Comparison of ENCODE assay signal across 8 cellular contexts in genomic region chr22:26479043-26479791, GRCh38. TPM values are rescaled to one million over a fixed set of nuclear protein-coding genes. Genes with fewer than 3 reads are reported as not detected.
DNase-seq lines count a peak whose midpoint lies in the region; ATAC-seq and TF ChIP-seq lines count a peak whose summit lies in the region.

No MANE protein-coding gene starts in this region.

- H3K4me3 ChIP-seq in DOHH2 (ENCODE audit: low read length) (peak overlapping the region; percentile 97), SJCRH30 (no peak overlapping the region)

- no peaks in the 10 kb centered on the region for H4K20me1 ChIP-seq in DOHH2 (ENCODE audit: control insufficient read depth, insufficient read depth, low read depth, low read length)

- peak overlapping the region; percentile 48 to 79 (median 64) for H3K27ac Mint-ChIP-seq in brain
- H3K27ac Mint-ChIP-seq in naive thymus-derived CD8-positive, alpha-beta T cell, result peak overlapping the region; percentile 17 to 93 (median 70)

- peak; percentile 78 for DNase-seq in NAMALWA (ENCODE audit: low spot score)
- DNase-seq in naive thymus-derived CD8-positive, alpha-beta T cell, result no peak
- no peak for DNase-seq in Ammon's horn (ENCODE audit: low spot score)
- no peak for DNase-seq in NCI-H2107 treated with DMSO at 0.1 percent for 48 hours (lab: John Stamatoyannopoulos, UW; ENCODE audit: unreplicated experiment)
- no peak for DNase-seq in SJCRH30

- H3K36me3 ChIP-seq in DOHH2 (ENCODE audit: control insufficient read depth, low read length) (peaks cover 83% of the 10 kb centered on the region), SJCRH30 (peaks cover 7% of the 10 kb centered on the region)

- peaks cover 98% of the 10 kb centered on the region for H3K79me2 ChIP-seq in DOHH2 (ENCODE audit: control insufficient read depth, low read length)

- peaks cover 0 to 3% (median 0%) of the 10 kb centered on the region in 5 experiments for H3K9me3 Mint-ChIP-seq in brain
- H3K9me3 Mint-ChIP-seq in naive thymus-derived CD8-positive, alpha-beta T cell, result no peaks in the 10 kb centered on the region

- H3F3A ChIP-seq in DOHH2 (ENCODE audit: control insufficient read depth, insufficient read depth), result peaks cover 29% of the 10 kb centered on the region

- H3K4me1 ChIP-seq in DOHH2 (ENCODE audit: control insufficient read depth, low read length), result peaks cover 68% of the 10 kb centered on the region
- peaks cover 32% of the 10 kb centered on the region for H3K4me1 ChIP-seq in SJCRH30

- H3K27ac ChIP-seq in DOHH2 (ENCODE audit: low read depth, low read length) (peak overlapping the region; percentile 98), SJCRH30 (no peak overlapping the region)

- H3K4me1 Mint-ChIP-seq in brain, result peaks cover 76% of the 10 kb centered on the region
- peaks cover 46 to 70% (median 66%) of the 10 kb centered on the region in 4 donors for H3K4me1 Mint-ChIP-seq in naive thymus-derived CD8-positive, alpha-beta T cell

- no peaks in the 10 kb centered on the region for H3K9me2 ChIP-seq in DOHH2 (replicated peaks; ENCODE audit: control insufficient read depth, low read length)

- H3K36me3 Mint-ChIP-seq in brain, result peaks cover 51% of the 10 kb centered on the region
- H3K36me3 Mint-ChIP-seq in naive thymus-derived CD8-positive, alpha-beta T cell, result peaks cover 10 to 52% (median 14%) of the 10 kb centered on the region in 3 donors

- POLR2A ChIA-PET in naive thymus-derived CD8-positive, alpha-beta T cell (lab: Charles Lee), result interaction anchor here (0.6 to 0.7 kb wide), 2 partner anchors 39 to 81 kb away, joined by 3 to 4 read pairs; no protein-coding TSS in a partner anchor

- TF ChIP-seq CTCF in DOHH2 (IDR thresholded peaks at IDR 0.05; ENCODE audit: low read depth, low read length, poor library complexity, severe bottlenecking) (peak; percentile 36), brain (conservative IDR thresholded peaks at IDR 0.05) (no peak)

- peak overlapping the region; percentile 67 to 98 (median 84) for H3K4me3 Mint-ChIP-seq in brain
- H3K4me3 Mint-ChIP-seq in naive thymus-derived CD8-positive, alpha-beta T cell, result peak overlapping the region; percentile 57 to 93 (median 80)

- peaks cover 13% of the 10 kb centered on the region for H3K27me3 Mint-ChIP-seq in brain
- H3K27me3 Mint-ChIP-seq in naive thymus-derived CD8-positive, alpha-beta T cell, result no peaks in the 10 kb centered on the region

- peak overlapping the region; percentile 98 for H3K4me2 ChIP-seq in DOHH2 (ENCODE audit: low read length)

- H3K27me3 ChIP-seq in DOHH2 (ENCODE audit: control insufficient read depth, low read length) (no peaks in the 10 kb centered on the region), SJCRH30 (no peaks in the 10 kb centered on the region)

- no peak for ATAC-seq in naive thymus-derived CD8-positive, alpha-beta T cell
- ATAC-seq in HG03025 (IDR thresholded peaks at IDR 0.05; ENCODE audit: low FRiP score, unreplicated experiment), result no peak

- no peaks in the 10 kb centered on the region for H3K9me3 ChIP-seq in DOHH2 (ENCODE audit: control insufficient read depth, insufficient read depth, low read length)
- H3K9me3 ChIP-seq in SJCRH30 (replicated peaks), result no peaks in the 10 kb centered on the region

RNA-seq across cellular contexts. Expression of gene HPS4, which starts 4.4 kb away (rescaled TPM):
- polyA plus RNA-seq in brain (ENCODE audit: insufficient read depth, low read depth, low replicate concordance), result 25.0 TPM
- 10 to 100 TPM; 63.9 to 64.3 TPM for total RNA-seq in naive thymus-derived CD8-positive, alpha-beta T cell
- 10 to 100 TPM; 10.5 to 18.4 (median 16.2) TPM for polyA plus RNA-seq in naive thymus-derived CD8-positive, alpha-beta T cell
- 19.9 and 28.1 TPM in 2 replicates for total RNA-seq in SJCRH30 (2014; rRNA removed; shearing (Covaris generic))

RNA-seq across cellular contexts. Expression of gene SRRD, which starts 4.5 kb away (rescaled TPM):
- polyA plus RNA-seq in brain (ENCODE audit: insufficient read depth, low read depth, low replicate concordance), result 17.2 TPM
- total RNA-seq in naive thymus-derived CD8-positive, alpha-beta T cell, result 10 to 100 TPM; 21.4 to 24.6 TPM
- 10 to 100 TPM; 17.1 to 27.0 (median 17.9) TPM for polyA plus RNA-seq in naive thymus-derived CD8-positive, alpha-beta T cell
- 14.4 and 17.8 TPM in 2 replicates for total RNA-seq in SJCRH30 (2014; rRNA removed; shearing (Covaris generic))

RNA-seq across cellular contexts. Expression of gene TFIP11, which starts 33.1 kb away (rescaled TPM):
- polyA plus RNA-seq in brain (ENCODE audit: insufficient read depth, low read depth, low replicate concordance), result 24.2 TPM
- 10 to 100 TPM; 56.2 to 67.8 TPM for total RNA-seq in naive thymus-derived CD8-positive, alpha-beta T cell
- 10 to 100 TPM; 15.3 to 33.9 (median 22.3) TPM for polyA plus RNA-seq in naive thymus-derived CD8-positive, alpha-beta T cell
- total RNA-seq in SJCRH30 (2014; rRNA removed; shearing (Covaris generic)), result 23.4 and 26.8 TPM in 2 replicates

RNA-seq across cellular contexts. Expression of gene ASPHD2, which starts 50.2 kb away (rescaled TPM):
- polyA plus RNA-seq in brain (ENCODE audit: insufficient read depth, low read depth, low replicate concordance), result 8.0 TPM
- total RNA-seq in naive thymus-derived CD8-positive, alpha-beta T cell, result 1 to 10 TPM; 2.9 to 3.5 TPM
- polyA plus RNA-seq in naive thymus-derived CD8-positive, alpha-beta T cell, result 1 to 10 TPM; 2.3 to 3.1 (median 2.5) TPM
- total RNA-seq in SJCRH30 (2014; rRNA removed; shearing (Covaris generic)), result 3.5 and 4.0 TPM in 2 replicates
